Comparison of ENCODE assay signal across 9 cellular contexts in genomic region chr11:108025387-108026080, GRCh38. TPM values are rescaled to one million over a fixed set of nuclear protein-coding genes. Genes with fewer than 3 reads are reported as not detected.
A peak's percentile ranks its signal among the peaks of the same experiment; 100 is the strongest.
DNase-seq lines count a peak whose midpoint lies in the region; ATAC-seq, FAIRE-seq and TF ChIP-seq lines count a peak whose summit lies in the region.
"Had no signal": no experiment of that assay in that cellular context is flagged by ENCODE, and none has a peak within 500 bp of the region (broad histone marks: within the 10 kb centered on the region; RNA-seq: fewer than 3 reads in every experiment).

No MANE protein-coding gene starts in this region.

- dilution Hi-C loops in endothelial cell of umbilical vein (cut with MboI; ENCODE audit: extremely low pct_ligation_motif_present, low sequenced_read_pairs) = no loop called here

- H4K20me1 ChIP-seq in DND-41 (ENCODE audit: insufficient read depth, low read length) = peaks cover 64% of the 10 kb centered on the region
- peaks cover 2% of the 10 kb centered on the region for H4K20me1 ChIP-seq in endothelial cell of umbilical vein (replicated peaks; ENCODE audit: control insufficient read depth, extremely low read depth, insufficient read depth, low read length)

- H3K79me2 ChIP-seq in DND-41 (ENCODE audit: insufficient read depth, low read length) = peaks cover 100% of the 10 kb centered on the region
- peaks cover 96% of the 10 kb centered on the region for H3K79me2 ChIP-seq in endothelial cell of umbilical vein (ENCODE audit: control insufficient read depth, insufficient read depth, low read length)

- H3K4me3 ChIP-seq in DND-41 (ENCODE audit: low read depth in 1 of 2, low read length in 2 of 2) (no peak overlapping the region), endothelial cell of umbilical vein (replicated peaks in 1 of 3; ENCODE audit: insufficient read depth in 1 of 3, low read depth in 1 of 3, low read length in 3 of 3) (no peak overlapping the region)

- TF ChIP-seq CTCF in DND-41 (IDR thresholded peaks at IDR 0.05; ENCODE audit: borderline replicate concordance, extremely low read depth, low read length, poor library complexity, severe bottlenecking) = no peak
- TF ChIP-seq CTCF in endothelial cell of umbilical vein (IDR thresholded peaks at IDR 0.05; ENCODE audit: extremely low read depth in 1 of 2, insufficient read depth in 1 of 2, low read depth in 1 of 2, low read length in 2 of 2) = peak in 1 of 2 donors; percentile 2

- H3K9ac ChIP-seq in DND-41 (ENCODE audit: low read depth, low read length) = no peak overlapping the region
- H3K9ac ChIP-seq in endothelial cell of umbilical vein (replicated peaks; ENCODE audit: extremely low read depth, insufficient read depth, low read length) = no peak overlapping the region

- intact Hi-C loops in endothelial cell of umbilical vein (cut with micrococcal nuclease) = no loop called here
- intact Hi-C loops in sciatic nerve (cut with DNase I) = no loop called here

- no peak for TF ChIP-seq POLR2A in endothelial cell of umbilical vein (IDR thresholded peaks at IDR 0.05; ENCODE audit: low read depth, low read length)

- ATAC-seq in DND-41 (ENCODE audit: insufficient read depth, low read depth) (no peak), GM19351 (IDR thresholded peaks at IDR 0.05; ENCODE audit: unreplicated experiment) (peak; percentile 98), HG03064 (IDR thresholded peaks at IDR 0.05; ENCODE audit: low read depth, unreplicated experiment) (peak; percentile 87), HG03025 (IDR thresholded peaks at IDR 0.05; ENCODE audit: low FRiP score, unreplicated experiment) (no peak), sciatic nerve (no peak)

- H3K27me3 ChIP-seq in DND-41 (ENCODE audit: insufficient read depth, low read length, poor library complexity) = no peaks in the 10 kb centered on the region
- H3K27me3 ChIP-seq in endothelial cell of umbilical vein (ENCODE audit: control insufficient read depth in 2 of 2, insufficient read depth in 2 of 2, low read length in 2 of 2) = no peaks in the 10 kb centered on the region

- FAIRE-seq in endothelial cell of umbilical vein (lab: Jason Lieb, UNC) = no peak

- no peaks in the 10 kb centered on the region for H3K9me3 ChIP-seq in DND-41 (ENCODE audit: insufficient read depth, low read length, severe bottlenecking)
- H3K9me3 ChIP-seq in endothelial cell of umbilical vein (replicated peaks; ENCODE audit: control insufficient read depth, insufficient read depth, low read length) = no peaks in the 10 kb centered on the region

- H3K4me1 ChIP-seq in DND-41 (ENCODE audit: insufficient read depth, low read length) (no peaks in the 10 kb centered on the region), endothelial cell of umbilical vein (ENCODE audit: control insufficient read depth, extremely low read depth, insufficient read depth, low read length) (no peaks in the 10 kb centered on the region)

- H2AFZ ChIP-seq in DND-41 (ENCODE audit: low read depth, low read length) (no peak overlapping the region), endothelial cell of umbilical vein (ENCODE audit: low read depth, low read length) (no peak overlapping the region)

- H3K9me1 ChIP-seq in endothelial cell of umbilical vein (replicated peaks; ENCODE audit: control insufficient read depth, extremely low read depth, insufficient read depth, low read length) = no peaks in the 10 kb centered on the region

- no TSS peak for BruUV-seq in endothelial cell of umbilical vein (replicated peaks; lab: Mats Ljungman, UMichigan)

- POLR2A ChIA-PET in endothelial cell of umbilical vein (lab: Charles Lee) = no interaction called here

- no peak overlapping the region for H3K4me2 ChIP-seq in DND-41 (ENCODE audit: insufficient read depth, low read length)
- H3K4me2 ChIP-seq in endothelial cell of umbilical vein (ENCODE audit: insufficient read depth, low read length) = no peak overlapping the region

- DNase-seq in DND-41 (no peak), endothelial cell of umbilical vein (ENCODE audit: low read depth, low spot score) (peak; percentile 67), COR-L47 (lab: John Stamatoyannopoulos, UW) (no peak), caudate nucleus (lab: John Stamatoyannopoulos, UW) (no peak), sciatic nerve (ENCODE audit: low spot score) (no peak)
- DNase-seq: NCI-H1092 treated with DMSO at 0.1 percent for 48 hours had no signal

- H3K27ac ChIP-seq in DND-41 (ENCODE audit: low read length) = peak overlapping the region; percentile 27; the same call in 1 of the 2 replicates
- no peak overlapping the region for H3K27ac ChIP-seq in endothelial cell of umbilical vein (ENCODE audit: insufficient read depth, low read depth, low read length)
- H3K27ac ChIP-seq in caudate nucleus (ENCODE audit: low read depth, low read length) = no peak overlapping the region

- H3K36me3 ChIP-seq in DND-41 (ENCODE audit: insufficient read depth, low read length) (peaks cover 1% of the 10 kb centered on the region; the same call in 1 of the 2 replicates), endothelial cell of umbilical vein (ENCODE audit: control insufficient read depth in 2 of 2, extremely low read depth in 1 of 2, insufficient read depth in 2 of 2, low read length in 2 of 2) (no peaks in the 10 kb centered on the region)

- CTCF ChIA-PET in endothelial cell of umbilical vein (lab: Charles Lee) = interaction anchor here (0.9 to 1.2 kb wide), 2 partner anchors 9 to 17 kb away, joined by 3 read pairs; partner anchors contain the start of gene CUL5

TF ChIP-seq in endothelial cell of umbilical vein, 7 proteins besides CTCF, POLR2A, EP300 and RAD21:
- TF ChIP-seq MAX (IDR thresholded peaks at IDR 0.05; ENCODE audit: insufficient read depth, insufficient read length) = no peak
- TF ChIP-seq MYC (IDR thresholded peaks at IDR 0.05; ENCODE audit: low read depth, low read length) = no peak
- no peak for TF ChIP-seq FOS (IDR thresholded peaks at IDR 0.05; ENCODE audit: borderline replicate concordance, insufficient read depth, low read length)
- TF ChIP-seq GATA2 (IDR thresholded peaks at IDR 0.05; ENCODE audit: insufficient read depth, insufficient read length, low read depth, low read length) = no peak
- TF ChIP-seq JUN (IDR thresholded peaks at IDR 0.05; ENCODE audit: borderline replicate concordance, insufficient read depth, insufficient read length, low read depth) = no peak
- no peak for TF ChIP-seq EZH2 (IDR thresholded peaks at IDR 0.05; ENCODE audit: borderline replicate concordance, low read depth, low read length, severe bottlenecking)
- TF ChIP-seq POLR2AphosphoS5 (IDR thresholded peaks at IDR 0.05; ENCODE audit: insufficient read depth, low read depth, low read length) = no peak

RNA-seq across cellular contexts. Expression of gene CUL5, which starts 16.8 kb away (rescaled TPM):
- total RNA-seq in endothelial cell of umbilical vein (36.6 and 37.6 TPM in 2 replicates), sciatic nerve (41.5 TPM)
- polyA plus RNA-seq in endothelial cell of umbilical vein = 5.9 and 9.9 TPM in 2 replicates
- polyA plus RNA-seq in endothelial cell of umbilical vein (2011; cell fraction: cytosol; rRNA removed) = 6.6 and 7.2 TPM in 2 replicates
- polyA plus RNA-seq in endothelial cell of umbilical vein (2011; cell fraction: nucleus; rRNA removed) = 15.7 and 22.0 TPM in 2 replicates
- polyA plus RNA-seq in endothelial cell of umbilical vein (2012) = 19.5 and 22.3 TPM in 2 replicates
- polyA minus RNA-seq in endothelial cell of umbilical vein = 29.3 and 40.7 TPM in 2 replicates
- polyA minus RNA-seq in endothelial cell of umbilical vein (2011; cell fraction: cytosol; rRNA and poly(A)+ RNA removed) = 9.7 TPM
- 71.2 and 75.8 TPM in 2 replicates for polyA minus RNA-seq in endothelial cell of umbilical vein (2011; cell fraction: nucleus; rRNA and poly(A)+ RNA removed)

Comparison
In these comparisons a context has a peak if more than half of its experiments do, and no peak if none do; other contexts are left out.
1. ATAC-seq: peak in GM19351 (single experiment) and HG03064 (single experiment); none in DND-41 (single experiment), HG03025 (single experiment) and sciatic nerve (single experiment).